ENCODE assay signal across 11 cellular contexts in genomic region chr6:17418281-17419188, GRCh38. TPM values are rescaled to one million over a fixed set of nuclear protein-coding genes. Genes with fewer than 3 reads are reported as not detected.
A peak's percentile ranks its signal among the peaks of the same experiment; 100 is the strongest.
DNase-seq lines count a peak whose midpoint lies in the region; ATAC-seq and TF ChIP-seq lines count a peak whose summit lies in the region.
"Had no signal": no experiment of that assay in that cellular context is flagged by ENCODE, and none has a peak within 500 bp of the region (broad histone marks: within the 10 kb centered on the region; RNA-seq: fewer than 3 reads in every experiment).

No MANE protein-coding gene starts in this region.

- no peak overlapping the region for H3K27ac Mint-ChIP-seq in stimulated activated effector memory CD8-positive, alpha-beta T cell treated with anti-CD3 and anti-CD28 coated beads, Interleukin-12 subunit alpha, Interleukin-12 subunit beta, amount 100 ng/mL, for 72 hours
- H3K27ac Mint-ChIP-seq: activated B cell treated with CpG ODN at 0.5 μM for 24 hours had no signal

- H3K36me3 ChIP-seq in brain microvascular endothelial cell (replicated peaks) = no peaks in the 10 kb centered on the region
- no peaks in the 10 kb centered on the region for H3K36me3 ChIP-seq in transverse colon

- no peak overlapping the region for H3K4me3 Mint-ChIP-seq in stimulated activated effector memory CD8-positive, alpha-beta T cell treated with anti-CD3 and anti-CD28 coated beads, Interleukin-12 subunit alpha, Interleukin-12 subunit beta, amount 100 ng/mL, for 72 hours
- H3K4me3 Mint-ChIP-seq: activated B cell treated with CpG ODN at 0.5 μM for 24 hours had no signal

- DNase-seq in LHCN-M2 (ENCODE audit: low read depth) (peak; percentile 80), brain microvascular endothelial cell (peak; percentile 77), islet precursor cell (peak; percentile 93), transverse colon (no peak), RPMI8226 (no peak), SHP77 treated with DMSO at 0.1 percent for 48 hours (lab: John Stamatoyannopoulos, UW) (no peak)
- no peak for DNase-seq in activated T-cell treated with anti-CD3 and anti-CD28 coated beads, Interleukin-2, amount 50 U/mL, for 48 hours
- no peak for DNase-seq in stimulated activated effector memory CD8-positive, alpha-beta T cell treated with anti-CD3 and anti-CD28 coated beads, Interleukin-12 subunit alpha, Interleukin-12 subunit beta, amount 100 ng/mL, for 72 hours (ENCODE audit: low spot score in 2 of 2)
- DNase-seq: activated B cell treated with CpG ODN at 0.5 μM for 24 hours; effector CD4-positive, alpha-beta T cell; KG1 had no signal

- TF ChIP-seq POLR2A in transverse colon (IDR thresholded peaks at IDR 0.05) = no peak

- TF ChIP-seq CTCF in brain microvascular endothelial cell (IDR thresholded peaks at IDR 0.05; ENCODE audit: low read depth, low read length, missing control alignments) (no peak), transverse colon (IDR thresholded peaks at IDR 0.05) (no peak)

- no peaks in the 10 kb centered on the region for H3K9me3 ChIP-seq in transverse colon

- in situ Hi-C loops in brain microvascular endothelial cell (cut with HindIII; ENCODE audit: low pct_ligation_motif_present, low sequenced_read_pairs) (no loop called here), transverse colon (cut with MboI; ENCODE audit: low pct_ligation_motif_present in 1 of 4, low pct_unique_long_range_greater_than_20kb in 1 of 4, low sequenced_read_pairs in 3 of 4) (no loop called here)

- no peak for ATAC-seq in stimulated activated effector memory CD8-positive, alpha-beta T cell treated with anti-CD3 and anti-CD28 coated beads, Interleukin-12 subunit alpha, Interleukin-12 subunit beta, amount 100 ng/mL, for 72 hours

- no peaks in the 10 kb centered on the region for H3K36me3 Mint-ChIP-seq in stimulated activated effector memory CD8-positive, alpha-beta T cell treated with anti-CD3 and anti-CD28 coated beads, Interleukin-12 subunit alpha, Interleukin-12 subunit beta, amount 100 ng/mL, for 72 hours

- H3K27me3 ChIP-seq in brain microvascular endothelial cell (replicated peaks) (no peaks in the 10 kb centered on the region), transverse colon (no peaks in the 10 kb centered on the region)

- TF ChIP-seq EP300 in transverse colon (IDR thresholded peaks at IDR 0.05; ENCODE audit: low read depth) = no peak

- H3K9me3 Mint-ChIP-seq in stimulated activated effector memory CD8-positive, alpha-beta T cell treated with anti-CD3 and anti-CD28 coated beads, Interleukin-12 subunit alpha, Interleukin-12 subunit beta, amount 100 ng/mL, for 72 hours = no peaks in the 10 kb centered on the region
- H3K9me3 Mint-ChIP-seq: activated B cell treated with CpG ODN at 0.5 μM for 24 hours had no signal

- peak overlapping the region; percentile 96 for H3K27ac ChIP-seq in brain microvascular endothelial cell
- H3K27ac ChIP-seq in transverse colon = peak overlapping the region; percentile 13 to 64 (median 52)

- 77 to 78% methylated on average over 12 of the region's 12 CpGs for WGBS in transverse colon (ENCODE audit: low coverage in 1 of 2), 2 donors

- intact Hi-C loops in transverse colon (cut with DNase I; ENCODE audit: low total_unique reads) = no loop called here

- no peaks in the 10 kb centered on the region for H3K4me1 Mint-ChIP-seq in stimulated activated effector memory CD8-positive, alpha-beta T cell treated with anti-CD3 and anti-CD28 coated beads, Interleukin-12 subunit alpha, Interleukin-12 subunit beta, amount 100 ng/mL, for 72 hours
- H3K4me1 Mint-ChIP-seq: activated B cell treated with CpG ODN at 0.5 μM for 24 hours had no signal

- H3K4me3 ChIP-seq in brain microvascular endothelial cell (ENCODE audit: low read depth, low read length) (peak overlapping the region; percentile 32), transverse colon (no peak overlapping the region)

- peaks cover 0 to 10% (median 0%) of the 10 kb centered on the region in 4 donors for H3K4me1 ChIP-seq in transverse colon

RNA-seq across cellular contexts. Expression of gene CAP2, which starts 25.1 kb away (rescaled TPM):
- total RNA-seq in LHCN-M2 (2014; rRNA removed) = 35.6 and 45.1 TPM in 2 replicates
- 69.0 TPM for polyA plus RNA-seq in LHCN-M2 (2012)
- total RNA-seq in transverse colon = 10 to 100 TPM in 1 of 4 donors, 1 to 10 TPM in 3; 4.8 to 10.1 (median 7.8) TPM
- total RNA-seq: activated B cell treated with CpG ODN at 0.5 μM for 24 hours had no signal

Comparison
In these comparisons a context has a peak if more than half of its experiments do, and no peak if none do; other contexts are left out.
1. DNase-seq: peak in LHCN-M2 (single experiment), brain microvascular endothelial cell (single experiment) and islet precursor cell (single experiment); none in transverse colon (single experiment), activated T-cell treated with anti-CD3 and anti-CD28 coated beads, Interleukin-2, amount 50 U/mL, for 48 hours (0 of 2), RPMI8226 (single experiment), stimulated activated effector memory CD8-positive, alpha-beta T cell treated with anti-CD3 and anti-CD28 coated beads, Interleukin-12 subunit alpha, Interleukin-12 subunit beta, amount 100 ng/mL, for 72 hours (0 of 2) and SHP77 treated with DMSO at 0.1 percent for 48 hours (single experiment).